9 cellular contexts compared by ENCODE assay signal in genomic region chr7:138478499-138478908, GRCh38. TPM values are rescaled to one million over a fixed set of nuclear protein-coding genes. Genes with fewer than 3 reads are reported as not detected.
DNase-seq lines count a peak whose midpoint lies in the region; ATAC-seq, FAIRE-seq and TF ChIP-seq lines count a peak whose summit lies in the region.
"Had no signal": no experiment of that assay in that cellular context is flagged by ENCODE, and none has a peak within 500 bp of the region (broad histone marks: within the 10 kb centered on the region; RNA-seq: fewer than 3 reads in every experiment).

No MANE protein-coding gene starts in this region.

- no peak for TF ChIP-seq CTCF in liver (IDR thresholded peaks at IDR 0.05; ENCODE audit: low read depth, low read length, missing input control)
- no peak for TF ChIP-seq CTCF in ovary (IDR thresholded peaks at IDR 0.05)
- no peak for TF ChIP-seq CTCF in kidney (IDR thresholded peaks at IDR 0.05; ENCODE audit: borderline replicate concordance, extremely low read depth, insufficient read depth)

- no peaks in the 10 kb centered on the region for H3K36me3 ChIP-seq in liver (ENCODE audit: control insufficient read depth in 4 of 4, insufficient read depth in 3 of 4, low read depth in 1 of 4, low read length in 3 of 4)
- H3K36me3 ChIP-seq in ovary: no peaks in the 10 kb centered on the region
- H3K36me3 ChIP-seq in kidney (ENCODE audit: control insufficient read depth in 1 of 2, insufficient read depth in 2 of 2, low read length in 2 of 2): no peaks in the 10 kb centered on the region

- DNase-seq in effector CD8-positive, alpha-beta T cell (lab: John Stamatoyannopoulos, UW): no peak
- DNase-seq in ovary (no peak), kidney (no peak), AG08396 (ENCODE audit: low spot score) (no peak)
- DNase-seq: endodermal cell had no signal

- WGBS in liver: 59% methylated on average over 1 of the region's 1 CpG
- 87 to 100% (median 96%) methylated on average over 1 of the region's 1 CpG for WGBS in ovary, 3 donors

- no peaks in the 10 kb centered on the region for H3K9me3 ChIP-seq in liver (ENCODE audit: control insufficient read depth in 4 of 4, low read length in 3 of 4)
- H3K9me3 ChIP-seq in ovary: no peaks in the 10 kb centered on the region
- no peaks in the 10 kb centered on the region for H3K9me3 ChIP-seq in kidney (ENCODE audit: control insufficient read depth in 1 of 2, low read length in 2 of 2)

- H3K27me3 ChIP-seq in liver (ENCODE audit: control insufficient read depth in 4 of 4, insufficient read depth in 4 of 4, low read length in 3 of 4) (no peaks in the 10 kb centered on the region), ovary (no peaks in the 10 kb centered on the region)

- H3K4me1 ChIP-seq in liver (ENCODE audit: control insufficient read depth in 4 of 4, insufficient read depth in 4 of 4, low read length in 3 of 4) (peaks cover 8 to 40% (median 25%) of the 10 kb centered on the region in 4 donors), ovary (ENCODE audit: insufficient read depth) (peaks cover 9% of the 10 kb centered on the region), kidney (ENCODE audit: control insufficient read depth in 1 of 2, insufficient read depth in 1 of 2, low read depth in 1 of 2, low read length in 2 of 2) (no peaks in the 10 kb centered on the region)

- FAIRE-seq in kidney (lab: Jason Lieb, UNC): no peak

- intact Hi-C loops in ovary (cut with DNase I): no loop called here
- intact Hi-C loops in kidney (cut with DNase I): no loop called here

- no peak for TF ChIP-seq POLR2A in ovary (IDR thresholded peaks at IDR 0.05)

- no peak overlapping the region for H3K9ac ChIP-seq in liver (ENCODE audit: low read depth in 1 of 2, low read length in 2 of 2)
- H3K9ac ChIP-seq in kidney (ENCODE audit: low read length in 2 of 2): no peak overlapping the region

- no peak for TF ChIP-seq EP300 in ovary (IDR thresholded peaks at IDR 0.05)

- H3K27ac ChIP-seq in liver (ENCODE audit: low read depth in 1 of 2, low read length in 2 of 2) (no peak overlapping the region), ovary (no peak overlapping the region), kidney (ENCODE audit: low read depth in 2 of 2, low read length in 2 of 2) (no peak overlapping the region)

- H3K4me3 ChIP-seq in liver (ENCODE audit: low read depth in 1 of 3, low read length in 3 of 3): no peak overlapping the region
- no peak overlapping the region for H3K4me3 ChIP-seq in ovary
- H3K4me3 ChIP-seq in kidney (ENCODE audit: low read length in 2 of 2): no peak overlapping the region

- no peak for TF ChIP-seq RAD21 in liver (IDR thresholded peaks at IDR 0.05)

- ATAC-seq in GM18519 (IDR thresholded peaks at IDR 0.05; ENCODE audit: low FRiP score, unreplicated experiment) (peak; percentile 65), GM21619 (IDR thresholded peaks at IDR 0.05; ENCODE audit: unreplicated experiment) (peak; percentile 81), HG03558 (IDR thresholded peaks at IDR 0.05; ENCODE audit: extremely low read depth, unreplicated experiment) (peak; percentile 54)

TF ChIP-seq in liver, 16 proteins besides CTCF, POLR2A, EP300 and RAD21:
- TF ChIP-seq ATF3 (IDR thresholded peaks at IDR 0.05): no peak
- no peak for TF ChIP-seq MAX (IDR thresholded peaks at IDR 0.05)
- no peak for TF ChIP-seq EGR1 (IDR thresholded peaks at IDR 0.05; ENCODE audit: low read depth in 2 of 2)
- peak in 1 of 2 donors; percentile 20 for TF ChIP-seq HNF4A (conservative IDR thresholded peaks at IDR 0.05)
- peak; percentile 11 for TF ChIP-seq YY1 (IDR thresholded peaks at IDR 0.05)
- no peak for TF ChIP-seq HNF4G (IDR thresholded peaks at IDR 0.05)
- no peak for TF ChIP-seq TAF1 (conservative IDR thresholded peaks at IDR 0.05)
- TF ChIP-seq RXRA (IDR thresholded peaks at IDR 0.05): peak in 1 of 2 donors; percentile 5

RNA-seq across cellular contexts. Expression of gene TRIM24, which starts 18.4 kb away (rescaled TPM):
- total RNA-seq in liver (10 to 100 TPM; 14.9 to 19.7 TPM), ovary (10 to 100 TPM; 17.0 to 55.6 (median 32.7) TPM), kidney (16.8 TPM)
- polyA plus RNA-seq in liver (1 to 10 TPM; 7.5 to 7.6 TPM), ovary (10 to 100 TPM; 18.0 to 34.4 TPM), kidney (ENCODE audit: insufficient read depth, low read depth, low replicate concordance) (7.6 TPM)
